7 cellular contexts compared by ENCODE assay signal in the genomic region with DNA sequence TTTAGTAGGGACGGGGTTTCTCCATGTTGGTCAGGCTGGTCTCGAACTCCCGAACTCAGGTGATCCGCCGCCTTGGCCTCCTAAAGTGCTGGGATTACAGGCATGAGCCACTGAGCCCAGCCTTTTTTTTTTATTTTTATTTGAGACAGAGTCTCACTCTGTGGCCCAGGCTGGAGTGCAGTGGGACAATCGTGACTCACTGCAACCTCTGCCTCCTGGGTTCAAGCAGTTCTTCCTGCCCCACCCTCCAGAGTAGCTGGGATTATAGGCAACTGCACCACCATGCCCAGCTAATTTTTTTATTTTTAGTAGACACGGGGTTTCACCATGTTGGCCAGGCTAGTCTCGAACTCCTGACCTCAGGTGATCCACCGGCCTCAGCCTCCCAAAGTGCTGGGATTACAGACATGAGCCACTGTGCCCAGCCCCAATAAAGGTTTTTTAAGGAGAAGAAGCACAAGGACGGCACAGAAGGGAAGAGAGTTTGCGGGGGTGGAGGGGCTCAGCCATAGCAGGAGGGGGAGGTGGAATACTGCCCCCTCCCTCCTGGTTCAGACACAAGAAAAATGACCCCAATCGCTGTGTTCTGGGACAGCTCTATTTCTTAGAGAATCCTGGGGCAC. TPM values are rescaled to one million over a fixed set of nuclear protein-coding genes. Genes with fewer than 3 reads are reported as not detected.
DNase-seq lines count a peak whose midpoint lies in the region; ATAC-seq and TF ChIP-seq lines count a peak whose summit lies in the region.
"Not testable (repeated sequence)": the region's sequence is repeated elsewhere in the genome, so short reads cannot be mapped to it uniquely, and the experiment has no call there.

No MANE protein-coding gene starts in this region.

- peaks cover 54% of the 10 kb centered on the region for H3K4me1 Mint-ChIP-seq in neural progenitor cell

- peak overlapping the region; percentile 74 for H3K4me3 Mint-ChIP-seq in neural progenitor cell

- H3K27me3 ChIP-seq in SJSA1 (replicated peaks); fibroblast of lung (ENCODE audit: control insufficient read depth, insufficient read depth, low read length); neural progenitor cell; smooth muscle cell (ENCODE audit: low read depth): not testable (repeated sequence)

- not testable (repeated sequence) for H3K36me3 Mint-ChIP-seq in neural progenitor cell

- H3K4me3 ChIP-seq in SJSA1, neural progenitor cell, smooth muscle cell: not testable (repeated sequence)
- peak overlapping the region in 1 of 4 experiments; percentile 16 for H3K4me3 ChIP-seq in fibroblast of lung (replicated peaks in 1 of 4; ENCODE audit: control extremely low read depth in 1 of 4, insufficient read depth in 1 of 4, low read depth in 3 of 4, low read length in 4 of 4)

- H3K9me3 ChIP-seq in SJSA1 (replicated peaks); fibroblast of lung (ENCODE audit: control insufficient read depth, insufficient read depth, low read depth, low read length); neural progenitor cell (ENCODE audit: low read depth); smooth muscle cell (replicated peaks; ENCODE audit: low read depth): not testable (repeated sequence)

- H3K27ac ChIP-seq in SJSA1: peak overlapping the region; percentile 68
- peak overlapping the region; percentile 72 for H3K27ac ChIP-seq in caudate nucleus (ENCODE audit: low read depth, low read length)
- peak overlapping the region; percentile 90 for H3K27ac ChIP-seq in fibroblast of lung (ENCODE audit: insufficient read depth, low read length)
- peak overlapping the region; percentile 96 for H3K27ac ChIP-seq in neural progenitor cell
- H3K27ac ChIP-seq in smooth muscle cell (ENCODE audit: low read depth): peak overlapping the region; percentile 61

- peaks cover 13% of the 10 kb centered on the region for H3K27me3 Mint-ChIP-seq in neural progenitor cell (ENCODE audit: insufficient read depth, low read depth)

- peak overlapping the region; percentile 99 for H3K27ac Mint-ChIP-seq in neural progenitor cell

- peak; percentile 44 for DNase-seq in HK-2 (ENCODE audit: unreplicated experiment)
- peak in 1 of 2 experiments; percentile 34 for DNase-seq in SJSA1 (ENCODE audit: low read depth in 1 of 2, low spot score in 2 of 2)
- DNase-seq in caudate nucleus (lab: John Stamatoyannopoulos, UW); fibroblast of lung (ENCODE audit: low read depth in 2 of 2); left colon; neural progenitor cell (ENCODE audit: low spot score); smooth muscle cell (lab: John Stamatoyannopoulos, UW; ENCODE audit: unreplicated experiment): not testable (repeated sequence)

- H3F3A ChIP-seq in neural progenitor cell (ENCODE audit: low read depth) (peaks cover 57% of the 10 kb centered on the region), smooth muscle cell (ENCODE audit: low read depth) (peaks cover 14% of the 10 kb centered on the region)

- TF ChIP-seq CTCF in fibroblast of lung (conservative IDR thresholded peaks at IDR 0.05 in 1 of 2, IDR thresholded peaks at IDR 0.05 in 1 of 2; ENCODE audit: low read depth in 1 of 2, low read length in 2 of 2); neural progenitor cell (IDR thresholded peaks at IDR 0.05); smooth muscle cell (IDR thresholded peaks at IDR 0.05; ENCODE audit: borderline replicate concordance, insufficient read depth, poor library complexity, severe bottlenecking): not testable (repeated sequence)

- not testable (repeated sequence) for H3K9ac ChIP-seq in fibroblast of lung (ENCODE audit: insufficient read depth, low read length); neural progenitor cell; smooth muscle cell (ENCODE audit: low read depth)

- not testable (repeated sequence) for H3K36me3 ChIP-seq in SJSA1; fibroblast of lung (ENCODE audit: control insufficient read depth, insufficient read depth, low read length); neural progenitor cell; smooth muscle cell (ENCODE audit: low read depth)

- H3K4me1 ChIP-seq in SJSA1 (replicated peaks) (peaks cover 59% of the 10 kb centered on the region), fibroblast of lung (ENCODE audit: control insufficient read depth, extremely low read depth, insufficient read depth, low read length) (peaks cover 11% of the 10 kb centered on the region), neural progenitor cell (peaks cover 34% of the 10 kb centered on the region), smooth muscle cell (ENCODE audit: low read depth) (peaks cover 29% of the 10 kb centered on the region)

- H4K20me1 ChIP-seq in fibroblast of lung (ENCODE audit: control insufficient read depth, extremely low read depth, insufficient read depth, low read length); neural progenitor cell (ENCODE audit: low read depth); smooth muscle cell (ENCODE audit: low read depth): not testable (repeated sequence)

- peak; percentile 66 for ATAC-seq in left colon

- H2AFZ ChIP-seq in fibroblast of lung (ENCODE audit: low read length): peak overlapping the region; percentile 47
- H2AFZ ChIP-seq in neural progenitor cell (replicated peaks): peak overlapping the region; percentile 1
- peak overlapping the region; percentile 13 for H2AFZ ChIP-seq in smooth muscle cell (ENCODE audit: low read depth)

- H3K4me2 ChIP-seq in fibroblast of lung (ENCODE audit: extremely low read depth, insufficient read depth, low read length) (peak overlapping the region; percentile 79), neural progenitor cell (peak overlapping the region; percentile 52), smooth muscle cell (peak overlapping the region; percentile 30)

- intact Hi-C loops in left colon (cut with DNase I, micrococcal nuclease): not testable (repeated sequence)

- WGBS in smooth muscle cell (ENCODE audit: low lambda C conversion rate): 56% methylated on average over 12 of the region's 12 CpGs

- not testable (repeated sequence) for H3K79me2 ChIP-seq in fibroblast of lung (ENCODE audit: control insufficient read depth, insufficient read depth, low read length); neural progenitor cell (ENCODE audit: low read depth); smooth muscle cell (ENCODE audit: low read depth)

- not testable (repeated sequence) for H3K9me3 Mint-ChIP-seq in neural progenitor cell

RNA-seq across cellular contexts. Expression of a gene that starts 32.5 kb away (rescaled TPM):
- total RNA-seq in SJSA1 (2014; rRNA removed; shearing (Covaris generic)): 313 and 378 TPM in 2 replicates
- 129 and 161 TPM in 2 replicates for total RNA-seq in fibroblast of lung
- 255 and 316 TPM in 2 replicates for polyA plus RNA-seq in fibroblast of lung
- 209 and 287 TPM in 2 replicates for polyA plus RNA-seq in fibroblast of lung (2012)
- polyA minus RNA-seq in fibroblast of lung (ENCODE audit: low replicate concordance): 231 and 233 TPM in 2 replicates
- total RNA-seq in left colon: 100 to 1,000 TPM; 122 to 123 TPM
- total RNA-seq in neural progenitor cell (ENCODE audit: low replicate concordance): 96.9 and 104 TPM in 2 replicates
- total RNA-seq in smooth muscle cell: 187 and 190 TPM in 2 replicates
- 128 TPM in 2 replicates for polyA plus RNA-seq in smooth muscle cell

RNA-seq across cellular contexts. Expression of a gene that starts 54.4 kb away (rescaled TPM):
- total RNA-seq in SJSA1 (2014; rRNA removed; shearing (Covaris generic)): 4.7 and 6.0 TPM in 2 replicates
- total RNA-seq in fibroblast of lung (60.1 and 93.6 TPM in 2 replicates), left colon (1 to 10 TPM; 3.5 to 7.1 TPM), neural progenitor cell (ENCODE audit: low replicate concordance) (7.6 and 10.7 TPM in 2 replicates), smooth muscle cell (4.1 and 10.7 TPM in 2 replicates)
- polyA plus RNA-seq in fibroblast of lung (98.9 and 332 TPM in 2 replicates), smooth muscle cell (9.2 and 28.9 TPM in 2 replicates)
- 90.2 and 305 TPM in 2 replicates for polyA plus RNA-seq in fibroblast of lung (2012)
- 90.1 and 281 TPM in 2 replicates for polyA minus RNA-seq in fibroblast of lung (ENCODE audit: low replicate concordance)
